ENCODE assay signal across 8 cellular contexts in genomic region chr14:23301969-23302289, GRCh38. TPM values are rescaled to one million over a fixed set of nuclear protein-coding genes. Genes with fewer than 3 reads are reported as not detected.
DNase-seq lines count a peak whose midpoint lies in the region; ATAC-seq and TF ChIP-seq lines count a peak whose summit lies in the region.

No MANE protein-coding gene starts in this region.

- no peaks in the 10 kb centered on the region for H3K27me3 Mint-ChIP-seq in MCF 10A (ENCODE audit: insufficient read depth, unreplicated experiment)

- CTCF ChIA-PET in MCF 10A (lab: Yijun Ruan, JAX), result interaction anchor here (0.6 to 6.4 kb wide), 9 partner anchors 9 to 616 kb away, joined by 3 to 49 read pairs (median 6); partner anchors contain the start of gene PABPN1

- peak overlapping the region; percentile 97 for H3K27ac Mint-ChIP-seq in MCF 10A (ENCODE audit: low read depth, unreplicated experiment)

- H3K9ac ChIP-seq in BLaER1, result peak overlapping the region; percentile 88

- POLR2A ChIA-PET in MCF 10A (lab: Yijun Ruan, JAX), result interaction anchor here (0.5 to 14.7 kb wide), 27 partner anchors 10 to 941 kb away, joined by 3 to 339 read pairs (median 4); partner anchors contain the start of genes ACIN1, C14orf119, EMC9 and HOMEZ

- H3K4me3 ChIP-seq in BLaER1 (peak overlapping the region; percentile 85), mesodermal cell (ENCODE audit: extremely low read depth, insufficient read depth, low read length, poor library complexity, severe bottlenecking) (peak overlapping the region; percentile 67)

- H3K4me2 ChIP-seq in BLaER1, result peak overlapping the region; percentile 97

- DNase-seq in HS-5 (ENCODE audit: low read depth), result peak; percentile 36
- DNase-seq in MCF 10A (ENCODE audit: unreplicated experiment), result no peak
- no peak for DNase-seq in GM19238 (ENCODE audit: insufficient read length, low spot score)
- no peak for DNase-seq in globus pallidus (ENCODE audit: low spot score)
- DNase-seq in SIG-M5 (lab: John Stamatoyannopoulos, UW), result no peak

- H3K36me3 Mint-ChIP-seq in MCF 10A (ENCODE audit: insufficient read depth, unreplicated experiment), result peaks cover 10% of the 10 kb centered on the region

- H3K9me3 Mint-ChIP-seq in MCF 10A (ENCODE audit: unreplicated experiment), result no peaks in the 10 kb centered on the region

- intact Hi-C loops in MCF 10A (cut with micrococcal nuclease), result loop anchor here (1.0 kb wide), 1 partner anchor 19 kb away; the partner anchor contains the start of gene PABPN1

- H3K4me1 ChIP-seq in BLaER1 (peaks cover 55% of the 10 kb centered on the region), mesodermal cell (ENCODE audit: control insufficient read depth, insufficient read depth, low read length, poor library complexity, severe bottlenecking) (peaks cover 11% of the 10 kb centered on the region)

- peak; percentile 8 for ATAC-seq in GM19452 (IDR thresholded peaks at IDR 0.05; ENCODE audit: unreplicated experiment)

- 0 to 1% methylated on average over 19 to 23 of the region's 25 CpGs for WGBS in mesodermal cell (ENCODE audit: insufficient coverage in 2 of 2), 2 experiments

- BruUV-seq in MCF 10A (replicated peaks; lab: Mats Ljungman, UMichigan), result no TSS peak

- H3K9me3 ChIP-seq in BLaER1 (no peaks in the 10 kb centered on the region), mesodermal cell (ENCODE audit: control insufficient read depth, low read length) (no peaks in the 10 kb centered on the region)

- peaks cover 25% of the 10 kb centered on the region for H3K4me1 Mint-ChIP-seq in MCF 10A (ENCODE audit: insufficient read depth, unreplicated experiment)

- H3K27ac ChIP-seq in BLaER1 (peak overlapping the region; percentile 91), mesodermal cell (ENCODE audit: low read depth, low read length, severe bottlenecking) (peak overlapping the region; percentile 96)

- no peak for TF ChIP-seq CTCF in MCF 10A (IDR thresholded peaks at IDR 0.05; ENCODE audit: unreplicated experiment)

- H3K36me3 ChIP-seq in BLaER1 (peaks cover 24% of the 10 kb centered on the region), mesodermal cell (ENCODE audit: control insufficient read depth, insufficient read depth, low read length) (peaks cover 8% of the 10 kb centered on the region)

- no peaks in the 10 kb centered on the region for H4K20me1 ChIP-seq in BLaER1

- peak overlapping the region; percentile 95 for H3K4me3 Mint-ChIP-seq in MCF 10A (ENCODE audit: unreplicated experiment)

- H3K27me3 ChIP-seq in BLaER1, result no peaks in the 10 kb centered on the region

RNA-seq across cellular contexts. Expression of gene PPP1R3E, which starts 0.7 kb away (rescaled TPM):
- 7.2 and 7.8 TPM in 2 replicates for total RNA-seq in MCF 10A (2022)
- polyA plus RNA-seq in mesodermal cell (2013, experiment 1 of 2), result 3.2 TPM
- polyA plus RNA-seq in mesodermal cell (2013, experiment 2 of 2), result 5.8 TPM

RNA-seq across cellular contexts. Expression of gene BCL2L2, which starts 4.7 kb away (rescaled TPM):
- total RNA-seq in MCF 10A (2022), result 41.2 and 42.5 TPM in 2 replicates
- polyA plus RNA-seq in mesodermal cell (2013, experiment 1 of 2), result 15.9 TPM
- 15.4 TPM for polyA plus RNA-seq in mesodermal cell (2013, experiment 2 of 2)

RNA-seq across cellular contexts. Expression of gene HOMEZ, which starts 16.0 kb away (rescaled TPM):
- 6.6 and 9.3 TPM in 2 replicates for total RNA-seq in MCF 10A (2022)
- 16.7 TPM for polyA plus RNA-seq in mesodermal cell (2013, experiment 1 of 2)
- polyA plus RNA-seq in mesodermal cell (2013, experiment 2 of 2), result 14.2 TPM

RNA-seq across cellular contexts. Expression of gene PABPN1, which starts 19.3 kb away (rescaled TPM):
- 153 and 167 TPM in 2 replicates for total RNA-seq in MCF 10A (2022)
- 199 TPM for polyA plus RNA-seq in mesodermal cell (2013, experiment 1 of 2)
- 179 TPM for polyA plus RNA-seq in mesodermal cell (2013, experiment 2 of 2)

RNA-seq across cellular contexts. Expression of gene SLC22A17, which starts 50.8 kb away (rescaled TPM):
- not detected in 2 replicates for total RNA-seq in MCF 10A (2022)
- polyA plus RNA-seq in mesodermal cell (2013, experiment 1 of 2), result 65.1 TPM
- polyA plus RNA-seq in mesodermal cell (2013, experiment 2 of 2), result 49.2 TPM
